1 cellular context compared by ENCODE assay signal in the genomic region with DNA sequence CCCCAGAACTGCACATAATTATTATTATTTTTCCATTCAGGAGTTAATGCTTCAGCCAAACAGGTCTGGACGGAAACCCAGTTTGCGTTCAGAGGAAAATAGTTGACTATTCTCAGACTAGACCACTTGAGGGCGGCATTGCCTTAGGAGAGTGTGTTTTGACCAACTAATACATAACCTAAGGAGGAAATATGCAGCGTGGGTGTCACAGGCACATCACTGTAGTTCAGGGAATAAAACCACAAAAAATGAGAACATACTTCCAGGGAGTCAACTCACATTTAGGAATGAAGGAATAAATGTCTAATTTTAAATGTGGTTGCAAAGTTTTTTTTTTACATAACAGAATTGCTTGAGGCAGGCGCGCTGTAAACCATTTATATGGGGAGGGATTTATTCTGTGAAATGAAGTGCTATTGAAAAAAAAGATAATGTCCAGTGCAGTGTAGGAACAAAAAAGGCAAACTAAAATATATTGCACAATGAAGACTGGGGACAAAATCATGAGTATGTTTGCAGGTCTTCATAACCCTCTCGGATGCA.
TF ChIP-seq lines count a peak whose summit lies in the region.

No MANE protein-coding gene starts in this region.

TF ChIP-seq in HepG2, 621 proteins besides CTCF, POLR2A, EP300 and RAD21 (continued from another document):
- TF ChIP-seq, protein P1, sequence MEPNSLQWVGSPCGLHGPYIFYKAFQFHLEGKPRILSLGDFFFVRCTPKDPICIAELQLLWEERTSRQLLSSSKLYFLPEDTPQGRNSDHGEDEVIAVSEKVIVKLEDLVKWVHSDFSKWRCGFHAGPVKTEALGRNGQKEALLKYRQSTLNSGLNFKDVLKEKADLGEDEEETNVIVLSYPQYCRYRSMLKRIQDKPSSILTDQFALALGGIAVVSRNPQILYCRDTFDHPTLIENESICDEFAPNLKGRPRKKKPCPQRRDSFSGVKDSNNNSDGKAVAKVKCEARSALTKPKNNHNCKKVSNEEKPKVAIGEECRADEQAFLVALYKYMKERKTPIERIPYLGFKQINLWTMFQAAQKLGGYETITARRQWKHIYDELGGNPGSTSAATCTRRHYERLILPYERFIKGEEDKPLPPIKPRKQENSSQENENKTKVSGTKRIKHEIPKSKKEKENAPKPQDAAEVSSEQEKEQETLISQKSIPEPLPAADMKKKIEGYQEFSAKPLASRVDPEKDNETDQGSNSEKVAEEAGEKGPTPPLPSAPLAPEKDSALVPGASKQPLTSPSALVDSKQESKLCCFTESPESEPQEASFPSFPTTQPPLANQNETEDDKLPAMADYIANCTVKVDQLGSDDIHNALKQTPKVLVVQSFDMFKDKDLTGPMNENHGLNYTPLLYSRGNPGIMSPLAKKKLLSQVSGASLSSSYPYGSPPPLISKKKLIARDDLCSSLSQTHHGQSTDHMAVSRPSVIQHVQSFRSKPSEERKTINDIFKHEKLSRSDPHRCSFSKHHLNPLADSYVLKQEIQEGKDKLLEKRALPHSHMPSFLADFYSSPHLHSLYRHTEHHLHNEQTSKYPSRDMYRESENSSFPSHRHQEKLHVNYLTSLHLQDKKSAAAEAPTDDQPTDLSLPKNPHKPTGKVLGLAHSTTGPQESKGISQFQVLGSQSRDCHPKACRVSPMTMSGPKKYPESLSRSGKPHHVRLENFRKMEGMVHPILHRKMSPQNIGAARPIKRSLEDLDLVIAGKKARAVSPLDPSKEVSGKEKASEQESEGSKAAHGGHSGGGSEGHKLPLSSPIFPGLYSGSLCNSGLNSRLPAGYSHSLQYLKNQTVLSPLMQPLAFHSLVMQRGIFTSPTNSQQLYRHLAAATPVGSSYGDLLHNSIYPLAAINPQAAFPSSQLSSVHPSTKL (CRISPR knock-in tag; IDR thresholded peaks at IDR 0.05), result 0 out of 2 replicates have a peak, but pooled peaks have one; percentile 15
- TF ChIP-seq POGZ (CRISPR knock-in tag; IDR thresholded peaks at IDR 0.05) (no peak), TOE1 (CRISPR knock-in tag; IDR thresholded peaks at IDR 0.05) (no peak), REPIN1 (CRISPR knock-in tag; IDR thresholded peaks at IDR 0.05; ENCODE audit: borderline replicate concordance, low read depth) (peak; percentile 35; the same call in 1 of the 2 replicates), LCORL (IDR thresholded peaks at IDR 0.05) (no peak), LCORL (CRISPR knock-in tag; IDR thresholded peaks at IDR 0.05) (no peak), ZNF350 (CRISPR knock-in tag; IDR thresholded peaks at IDR 0.05; ENCODE audit: borderline replicate concordance, low read depth) (no peak), STAG1 (CRISPR knock-in tag; IDR thresholded peaks at IDR 0.05) (peak; percentile 97), NR2F1 (CRISPR knock-in tag; IDR thresholded peaks at IDR 0.05) (no peak), NFYC (CRISPR knock-in tag; IDR thresholded peaks at IDR 0.05) (no peak), ZNF33A (CRISPR knock-in tag; IDR thresholded peaks at IDR 0.05; ENCODE audit: borderline replicate concordance) (no peak), GTF2F1 (IDR thresholded peaks at IDR 0.05; ENCODE audit: low read length) (no peak), ELF3 (CRISPR knock-in tag; IDR thresholded peaks at IDR 0.05) (0 out of 2 replicates have a peak, but pooled peaks have one; percentile 42), TEAD3 (CRISPR knock-in tag; optimal IDR thresholded peaks at IDR 0.05; ENCODE audit: borderline replicate concordance) (peak; percentile 58), MIXL1 (CRISPR knock-in tag; IDR thresholded peaks at IDR 0.05) (0 out of 2 replicates have a peak, but pooled peaks have one; percentile 14), ZNF530 (CRISPR knock-in tag; IDR thresholded peaks at IDR 0.05; ENCODE audit: low read depth) (no peak)
- TF ChIP-seq, protein P2, sequence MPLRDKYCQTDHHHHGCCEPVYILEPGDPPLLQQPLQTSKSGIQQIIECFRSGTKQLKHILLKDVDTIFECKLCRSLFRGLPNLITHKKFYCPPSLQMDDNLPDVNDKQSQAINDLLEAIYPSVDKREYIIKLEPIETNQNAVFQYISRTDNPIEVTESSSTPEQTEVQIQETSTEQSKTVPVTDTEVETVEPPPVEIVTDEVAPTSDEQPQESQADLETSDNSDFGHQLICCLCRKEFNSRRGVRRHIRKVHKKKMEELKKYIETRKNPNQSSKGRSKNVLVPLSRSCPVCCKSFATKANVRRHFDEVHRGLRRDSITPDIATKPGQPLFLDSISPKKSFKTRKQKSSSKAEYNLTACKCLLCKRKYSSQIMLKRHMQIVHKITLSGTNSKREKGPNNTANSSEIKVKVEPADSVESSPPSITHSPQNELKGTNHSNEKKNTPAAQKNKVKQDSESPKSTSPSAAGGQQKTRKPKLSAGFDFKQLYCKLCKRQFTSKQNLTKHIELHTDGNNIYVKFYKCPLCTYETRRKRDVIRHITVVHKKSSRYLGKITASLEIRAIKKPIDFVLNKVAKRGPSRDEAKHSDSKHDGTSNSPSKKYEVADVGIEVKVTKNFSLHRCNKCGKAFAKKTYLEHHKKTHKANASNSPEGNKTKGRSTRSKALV (CRISPR knock-in tag; IDR thresholded peaks at IDR 0.05), result no peak
- TF ChIP-seq, protein P3, sequence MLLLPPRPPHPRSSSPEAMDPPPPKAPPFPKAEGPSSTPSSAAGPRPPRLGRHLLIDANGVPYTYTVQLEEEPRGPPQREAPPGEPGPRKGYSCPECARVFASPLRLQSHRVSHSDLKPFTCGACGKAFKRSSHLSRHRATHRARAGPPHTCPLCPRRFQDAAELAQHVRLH (CRISPR knock-in tag; IDR thresholded peaks at IDR 0.05; ENCODE audit: borderline replicate concordance, low read depth), result no peak
- TF ChIP-seq, protein P4, sequence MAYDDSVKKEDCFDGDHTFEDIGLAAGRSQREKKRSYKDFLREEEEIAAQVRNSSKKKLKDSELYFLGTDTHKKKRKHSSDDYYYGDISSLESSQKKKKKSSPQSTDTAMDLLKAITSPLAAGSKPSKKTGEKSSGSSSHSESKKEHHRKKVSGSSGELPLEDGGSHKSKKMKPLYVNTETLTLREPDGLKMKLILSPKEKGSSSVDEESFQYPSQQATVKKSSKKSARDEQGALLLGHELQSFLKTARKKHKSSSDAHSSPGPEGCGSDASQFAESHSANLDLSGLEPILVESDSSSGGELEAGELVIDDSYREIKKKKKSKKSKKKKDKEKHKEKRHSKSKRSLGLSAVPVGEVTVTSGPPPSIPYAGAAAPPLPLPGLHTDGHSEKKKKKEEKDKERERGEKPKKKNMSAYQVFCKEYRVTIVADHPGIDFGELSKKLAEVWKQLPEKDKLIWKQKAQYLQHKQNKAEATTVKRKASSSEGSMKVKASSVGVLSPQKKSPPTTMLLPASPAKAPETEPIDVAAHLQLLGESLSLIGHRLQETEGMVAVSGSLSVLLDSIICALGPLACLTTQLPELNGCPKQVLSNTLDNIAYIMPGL (CRISPR knock-in tag; IDR thresholded peaks at IDR 0.05; ENCODE audit: borderline replicate concordance in 1 of 2, low read depth in 1 of 2), result peak in 1 of 2 experiments; percentile 43; a peak in 1 of 4 replicates
